In the genomic region with DNA sequence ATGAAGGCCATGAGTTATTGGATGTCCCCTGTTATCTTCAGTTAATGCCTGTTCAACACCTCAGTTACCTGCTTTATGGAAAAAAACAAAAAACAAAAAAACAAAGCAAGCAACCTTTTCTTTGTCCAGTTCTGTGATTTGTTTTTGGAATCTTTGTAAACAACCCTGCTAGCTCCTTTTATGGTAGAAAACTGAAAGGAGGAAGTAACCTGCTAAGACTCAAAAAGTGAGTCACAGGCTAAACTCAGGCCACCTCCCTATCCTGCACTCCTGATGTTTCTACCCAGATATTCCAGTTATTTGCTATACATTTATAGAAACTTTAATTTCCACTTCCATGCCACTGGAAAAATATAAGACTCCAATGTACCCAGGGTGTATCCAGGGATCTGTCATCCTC, we compare ENCODE assay signal across 16 cellular contexts. TPM values are rescaled to one million over a fixed set of nuclear protein-coding genes. Genes with fewer than 3 reads are reported as not detected.
DNase-seq lines count a peak whose midpoint lies in the region; ATAC-seq and TF ChIP-seq lines count a peak whose summit lies in the region.
"Had no signal": no experiment of that assay in that cellular context is flagged by ENCODE, and none has a peak within 500 bp of the region (broad histone marks: within the 10 kb centered on the region; RNA-seq: fewer than 3 reads in every experiment).

No MANE protein-coding gene starts in this region.

- no peak overlapping the region for H3K27ac Mint-ChIP-seq in nephron progenitor cell
- H3K27ac Mint-ChIP-seq: activated CD4-positive, alpha-beta T cell treated with anti-CD3 and anti-CD28 coated beads, Interleukin-2, amount 10 ng/mL, durations not matched to agents 24 days and 14 days; stimulated activated effector memory CD8-positive, alpha-beta T cell treated with anti-CD3 and anti-CD28 coated beads, Interleukin-12 subunit alpha, Interleukin-12 subunit beta, amount 100 ng/mL, for 72 hours had no signal

- H3K27ac ChIP-seq in VCaP (peak overlapping the region; percentile 96; the same call in 1 of the 2 replicates), foreskin keratinocyte (peak overlapping the region; percentile 27)
- H3K27ac ChIP-seq: uterus had no signal

- DNase-seq in Caki2 (ENCODE audit: low read depth) = peak; percentile 19
- peak; percentile 83 for DNase-seq in HT-29 (ENCODE audit: low spot score)
- peak in 1 of 2 donors; percentile 75 for DNase-seq in foreskin keratinocyte
- no peak for DNase-seq in nephron progenitor cell
- no peak for DNase-seq in superior temporal gyrus (ENCODE audit: extremely low spot score)
- DNase-seq in NCI-H82 treated with DMSO at 0.1 percent for 48 hours (lab: John Stamatoyannopoulos, UW; ENCODE audit: unreplicated experiment) = no peak
- no peak for DNase-seq in stimulated activated CD4-positive, alpha-beta T cell treated with anti-CD3 and anti-CD28 coated beads, Interleukin-4, amount 100 ng/mL, for 4 hours
- DNase-seq: activated CD4-positive, alpha-beta T cell treated with anti-CD3 and anti-CD28 coated beads, Interleukin-2, amount 10 ng/mL, durations not matched to agents 24 days and 14 days; AML-193; amygdala; glutamatergic neuron; NCI-H2171 treated with DMSO at 0.1 percent for 48 hours; stimulated activated CD4-positive, alpha-beta T cell treated with anti-CD3 and anti-CD28 coated beads, Interleukin-2, amount 100 ng/mL, for 48 hours; uterus had no signal

- in situ Hi-C loops in Caki2 (cut with HindIII; ENCODE audit: low pct_unique_long_range_greater_than_20kb, low sequenced_read_pairs) = no loop called here

- no peak overlapping the region for H3K4me3 Mint-ChIP-seq in nephron progenitor cell
- H3K4me3 Mint-ChIP-seq: activated CD4-positive, alpha-beta T cell treated with anti-CD3 and anti-CD28 coated beads, Interleukin-2, amount 10 ng/mL, durations not matched to agents 24 days and 14 days; stimulated activated effector memory CD8-positive, alpha-beta T cell treated with anti-CD3 and anti-CD28 coated beads, Interleukin-12 subunit alpha, Interleukin-12 subunit beta, amount 100 ng/mL, for 72 hours had no signal

- peaks cover 38% of the 10 kb centered on the region for H3K27me3 Mint-ChIP-seq in nephron progenitor cell (ENCODE audit: low read depth, poor library complexity)

- ATAC-seq in foreskin keratinocyte = peak; percentile 38
- ATAC-seq: stimulated activated effector memory CD8-positive, alpha-beta T cell treated with anti-CD3 and anti-CD28 coated beads, Interleukin-12 subunit alpha, Interleukin-12 subunit beta, amount 100 ng/mL, for 72 hours had no signal

- TF ChIP-seq CTCF in VCaP (conservative IDR thresholded peaks at IDR 0.05) (no peak), foreskin keratinocyte (conservative IDR thresholded peaks at IDR 0.05) (no peak), nephron progenitor cell (IDR thresholded peaks at IDR 0.05) (no peak)

- no peaks in the 10 kb centered on the region for H3K9me3 Mint-ChIP-seq in nephron progenitor cell
- H3K9me3 Mint-ChIP-seq: activated CD4-positive, alpha-beta T cell treated with anti-CD3 and anti-CD28 coated beads, Interleukin-2, amount 10 ng/mL, durations not matched to agents 24 days and 14 days; stimulated activated effector memory CD8-positive, alpha-beta T cell treated with anti-CD3 and anti-CD28 coated beads, Interleukin-12 subunit alpha, Interleukin-12 subunit beta, amount 100 ng/mL, for 72 hours had no signal

- H3K27me3 ChIP-seq in foreskin keratinocyte = no peaks in the 10 kb centered on the region
- H3K27me3 ChIP-seq: uterus had no signal

- no peaks in the 10 kb centered on the region for H3K36me3 Mint-ChIP-seq in nephron progenitor cell (ENCODE audit: low read depth)
- H3K36me3 Mint-ChIP-seq: stimulated activated effector memory CD8-positive, alpha-beta T cell treated with anti-CD3 and anti-CD28 coated beads, Interleukin-12 subunit alpha, Interleukin-12 subunit beta, amount 100 ng/mL, for 72 hours had no signal

- H3K4me1 ChIP-seq in foreskin keratinocyte = peaks cover 12% of the 10 kb centered on the region
- H3K4me1 ChIP-seq: uterus had no signal

- H3K4me1 Mint-ChIP-seq in nephron progenitor cell = peaks cover 28% of the 10 kb centered on the region
- H3K4me1 Mint-ChIP-seq: stimulated activated effector memory CD8-positive, alpha-beta T cell treated with anti-CD3 and anti-CD28 coated beads, Interleukin-12 subunit alpha, Interleukin-12 subunit beta, amount 100 ng/mL, for 72 hours had no signal

RNA-seq across cellular contexts. Expression of gene TLCD5, which starts 20.6 kb away (rescaled TPM):
- 6.9 and 10.3 TPM in 2 replicates for total RNA-seq in Caki2 (2014; rRNA removed; shearing (Covaris generic); ENCODE audit: low replicate concordance)
- total RNA-seq in HT-29 (2014; rRNA removed; shearing (Covaris generic)) = 0.38 and 0.44 TPM in 2 replicates
- 2.7 and 3.4 TPM in 2 replicates for total RNA-seq in foreskin keratinocyte
- polyA plus RNA-seq in foreskin keratinocyte = 4.1 and 4.2 TPM in 2 replicates

RNA-seq across cellular contexts. Expression of gene ARHGEF12, which starts 31.7 kb away (rescaled TPM):
- total RNA-seq in Caki2 (2014; rRNA removed; shearing (Covaris generic); ENCODE audit: low replicate concordance) = 15.1 and 19.9 TPM in 2 replicates
- 44.7 and 45.1 TPM in 2 replicates for total RNA-seq in HT-29 (2014; rRNA removed; shearing (Covaris generic))
- 61.3 and 66.7 TPM in 2 replicates for total RNA-seq in foreskin keratinocyte
- 7.2 and 8.2 TPM in 2 replicates for polyA plus RNA-seq in foreskin keratinocyte

Comparison
In these comparisons a context has a peak if more than half of its experiments do, and no peak if none do; other contexts are left out.
1. DNase-seq: peak in Caki2 (single experiment) and HT-29 (single experiment); none in nephron progenitor cell (single experiment), superior temporal gyrus (single experiment), NCI-H82 treated with DMSO at 0.1 percent for 48 hours (single experiment) and stimulated activated CD4-positive, alpha-beta T cell treated with anti-CD3 and anti-CD28 coated beads, Interleukin-4, amount 100 ng/mL, for 4 hours (0 of 2).